Comparison of ENCODE assay signal across 1 cellular context in genomic region chr22:19852177-19852781, GRCh38.
TF ChIP-seq lines count a peak whose summit lies in the region.

No MANE protein-coding gene starts in this region.

TF ChIP-seq in H1, 55 proteins besides CTCF, POLR2A, EP300 and RAD21 (continued from another document):
- TF ChIP-seq ATF2 (IDR thresholded peaks at IDR 0.05; ENCODE audit: low read length): no peak
